In genomic region chr18:70377857-70378701, GRCh38 we compare ENCODE assay signal across 19 cellular contexts.
DNase-seq lines count a peak whose midpoint lies in the region; ATAC-seq and TF ChIP-seq lines count a peak whose summit lies in the region.
"Had no signal": no experiment of that assay in that cellular context is flagged by ENCODE, and none has a peak within 500 bp of the region (broad histone marks: within the 10 kb centered on the region; RNA-seq: fewer than 3 reads in every experiment).

No MANE protein-coding gene starts in this region.

- H4K20me1 ChIP-seq in SK-N-SH (ENCODE audit: insufficient read depth) = no peaks in the 10 kb centered on the region

- no peak overlapping the region for H3K4me3 Mint-ChIP-seq in CD8-positive, alpha-beta memory T cell
- H3K4me3 Mint-ChIP-seq: activated naive CD4-positive, alpha-beta T cell treated with anti-CD3 and anti-CD28 coated beads, Interleukin-2, amount 10 ng/mL, durations not matched to agents 7 days and 5 days; brain; CD4-positive, CD25-positive, alpha-beta regulatory T cell; naive thymus-derived CD4-positive, alpha-beta T cell had no signal

- no peak overlapping the region for H3K27ac Mint-ChIP-seq in CD8-positive, alpha-beta memory T cell
- H3K27ac Mint-ChIP-seq: activated naive CD4-positive, alpha-beta T cell treated with anti-CD3 and anti-CD28 coated beads, Interleukin-2, amount 10 ng/mL, durations not matched to agents 7 days and 5 days; brain; CD4-positive, CD25-positive, alpha-beta regulatory T cell; naive thymus-derived CD4-positive, alpha-beta T cell had no signal

- no peaks in the 10 kb centered on the region for H3K79me2 ChIP-seq in SK-N-SH (ENCODE audit: insufficient read depth)

- ATAC-seq in SK-N-SH treated with all-trans-retinoic acid at 6 μM for 48 hours (no peak), right lobe of liver (peak; percentile 52 to 72 (median 63))
- ATAC-seq: naive thymus-derived CD4-positive, alpha-beta T cell had no signal

- 81% methylated on average over 12 of the region's 13 CpGs for WGBS in SK-N-SH (ENCODE audit: low lambda C conversion rate)
- WGBS in right lobe of liver (ENCODE audit: insufficient coverage, low coverage, low lambda C conversion rate, missing lambda C conversion rate) = 59% methylated on average over 12 of the region's 13 CpGs
- 63 to 74% methylated on average over 8 to 13 of the region's 13 CpGs for WGBS in transverse colon (ENCODE audit: low coverage in 1 of 2), 2 donors

- H3K9me2 ChIP-seq in SK-N-SH = no peaks in the 10 kb centered on the region

- H3K9me3 Mint-ChIP-seq in CD8-positive, alpha-beta memory T cell = peaks cover 0 to 3% (median 0%) of the 10 kb centered on the region in 5 donors
- H3K9me3 Mint-ChIP-seq: activated naive CD4-positive, alpha-beta T cell treated with anti-CD3 and anti-CD28 coated beads, Interleukin-2, amount 10 ng/mL, durations not matched to agents 7 days and 5 days; brain had no signal

- intact Hi-C loops in right lobe of liver (cut with DNase I) = no loop called here
- intact Hi-C loops in transverse colon (cut with DNase I; ENCODE audit: low total_unique reads) = no loop called here

- H3K9ac ChIP-seq in SK-N-SH = no peak overlapping the region

- TF ChIP-seq RAD21 in SK-N-SH (IDR thresholded peaks at IDR 0.05; ENCODE audit: low read length) = no peak

- H3K4me1 ChIP-seq in SK-N-SH (ENCODE audit: control insufficient read depth in 1 of 2, insufficient read depth in 2 of 2, low read depth in 1 of 2, low read length in 1 of 2) (peaks cover 4 to 6% of the 10 kb centered on the region in 2 experiments; a peak in 1 of 4 replicates), right lobe of liver (peaks cover 0 to 25% (median 12%) of the 10 kb centered on the region in 4 donors), transverse colon (peaks cover 6 to 34% (median 21%) of the 10 kb centered on the region in 4 donors)
- no peaks in the 10 kb centered on the region for H3K4me1 ChIP-seq in CD8-positive, alpha-beta memory T cell (ENCODE audit: insufficient read depth, low read length)
- H3K4me1 ChIP-seq: uterus had no signal

- no peak overlapping the region for H3K4me2 ChIP-seq in SK-N-SH

- H3K4me1 Mint-ChIP-seq in CD8-positive, alpha-beta memory T cell = no peaks in the 10 kb centered on the region
- H3K4me1 Mint-ChIP-seq: activated naive CD4-positive, alpha-beta T cell treated with anti-CD3 and anti-CD28 coated beads, Interleukin-2, amount 10 ng/mL, durations not matched to agents 7 days and 5 days; CD4-positive, CD25-positive, alpha-beta regulatory T cell had no signal

- H3K4me3 ChIP-seq in SK-N-SH (ENCODE audit: low read depth in 2 of 2, low read length in 1 of 2) (no peak overlapping the region), right lobe of liver (no peak overlapping the region), transverse colon (no peak overlapping the region)
- no peak overlapping the region for H3K4me3 ChIP-seq in CD8-positive, alpha-beta memory T cell (ENCODE audit: low read length)
- H3K4me3 ChIP-seq: dorsolateral prefrontal cortex, SJSA1, uterus had no signal

- TF ChIP-seq CTCF in SK-N-SH (IDR thresholded peaks at IDR 0.05) = no peak
- TF ChIP-seq CTCF in right lobe of liver (IDR thresholded peaks at IDR 0.05) = no peak
- TF ChIP-seq CTCF in transverse colon (IDR thresholded peaks at IDR 0.05) = no peak

- TF ChIP-seq EP300 in SK-N-SH (IDR thresholded peaks at IDR 0.05; ENCODE audit: borderline replicate concordance in 1 of 2, low read depth in 1 of 2, low read length in 1 of 2) (no peak), transverse colon (IDR thresholded peaks at IDR 0.05; ENCODE audit: low read depth) (no peak)

- DNase-seq in SK-N-SH (no peak), cerebellar cortex (ENCODE audit: low spot score) (peak; percentile 57), right lobe of liver (no peak), transverse colon (no peak), NCI-H2029 (lab: John Stamatoyannopoulos, UW) (no peak), midbrain (lab: John Stamatoyannopoulos, UW) (no peak)
- DNase-seq in CD8-positive, alpha-beta memory T cell = no peak
- DNase-seq: activated CD4-positive, alpha-beta T cell treated with anti-CD3 and anti-CD28 coated beads, Interleukin-2, amount 50 U/mL, for 1 hour; activated naive CD4-positive, alpha-beta T cell treated with anti-CD3 and anti-CD28 coated beads, Interleukin-2, amount 10 ng/mL, durations not matched to agents 7 days and 5 days; activated T-cell treated with anti-CD3 and anti-CD28 coated beads for 4 hours; CD4-positive, CD25-positive, alpha-beta regulatory T cell; dorsolateral prefrontal cortex; naive thymus-derived CD4-positive, alpha-beta T cell; NCI-H446; T1000; uterus had no signal

- H3K27me3 Mint-ChIP-seq in CD8-positive, alpha-beta memory T cell = peaks cover 0 to 1% of the 10 kb centered on the region in 2 donors
- H3K27me3 Mint-ChIP-seq: activated naive CD4-positive, alpha-beta T cell treated with anti-CD3 and anti-CD28 coated beads, Interleukin-2, amount 10 ng/mL, durations not matched to agents 7 days and 5 days; brain had no signal

- 0 out of 2 replicates have a peak overlapping the region, but pooled peaks have one; percentile 32 for H2AFZ ChIP-seq in SK-N-SH (ENCODE audit: low read depth)

- H3K36me3 ChIP-seq in SK-N-SH (replicated peaks in 1 of 2; ENCODE audit: control insufficient read depth in 1 of 2, insufficient read depth in 2 of 2, low read length in 1 of 2) (no peaks in the 10 kb centered on the region), right lobe of liver (no peaks in the 10 kb centered on the region), transverse colon (no peaks in the 10 kb centered on the region)
- no peaks in the 10 kb centered on the region for H3K36me3 ChIP-seq in CD8-positive, alpha-beta memory T cell (ENCODE audit: insufficient read depth, low read length)
- H3K36me3 ChIP-seq: SJSA1, uterus had no signal

- H3K27ac ChIP-seq in SK-N-SH (ENCODE audit: low read depth in 2 of 2, low read length in 1 of 2) (no peak overlapping the region), right lobe of liver (peak overlapping the region; percentile 75 to 93 (median 91)), transverse colon (peak overlapping the region; percentile 82 to 91 (median 87))
- no peak overlapping the region for H3K27ac ChIP-seq in CD8-positive, alpha-beta memory T cell (ENCODE audit: low read depth, low read length)
- H3K27ac ChIP-seq: dorsolateral prefrontal cortex, SJSA1, uterus had no signal

- no peaks in the 10 kb centered on the region for H3K27me3 ChIP-seq in SK-N-SH (ENCODE audit: insufficient read depth)
- H3K27me3 ChIP-seq in right lobe of liver = no peaks in the 10 kb centered on the region
- H3K27me3 ChIP-seq in transverse colon = no peaks in the 10 kb centered on the region
- no peaks in the 10 kb centered on the region for H3K27me3 ChIP-seq in CD8-positive, alpha-beta memory T cell (ENCODE audit: insufficient read depth, low read length, poor library complexity, severe bottlenecking)
- H3K27me3 ChIP-seq: dorsolateral prefrontal cortex, SJSA1, uterus had no signal

- CTCF ChIA-PET in SK-N-SH (lab: Yijun Ruan, JAX) = interaction anchor here (0.9 kb wide), 1 partner anchor 16 kb away, joined by 3 read pairs; no protein-coding TSS in a partner anchor
- CTCF ChIA-PET in CD8-positive, alpha-beta memory T cell (lab: Charles Lee) = no interaction called here

- in situ Hi-C loops in transverse colon (cut with MboI; ENCODE audit: low pct_ligation_motif_present in 1 of 4, low pct_unique_long_range_greater_than_20kb in 1 of 4, low sequenced_read_pairs in 3 of 4) = no loop called here

- no peak for TF ChIP-seq POLR2A in right lobe of liver (IDR thresholded peaks at IDR 0.05)
- no peak for TF ChIP-seq POLR2A in transverse colon (IDR thresholded peaks at IDR 0.05)

- H3K36me3 Mint-ChIP-seq in CD8-positive, alpha-beta memory T cell = no peaks in the 10 kb centered on the region
- H3K36me3 Mint-ChIP-seq: activated naive CD4-positive, alpha-beta T cell treated with anti-CD3 and anti-CD28 coated beads, Interleukin-2, amount 10 ng/mL, durations not matched to agents 7 days and 5 days; brain; CD4-positive, CD25-positive, alpha-beta regulatory T cell; naive thymus-derived CD4-positive, alpha-beta T cell had no signal

- H3F3A ChIP-seq in SK-N-SH (replicated peaks; ENCODE audit: insufficient read depth) = no peaks in the 10 kb centered on the region

- no peaks in the 10 kb centered on the region for H3K9me3 ChIP-seq in SK-N-SH
- no peaks in the 10 kb centered on the region for H3K9me3 ChIP-seq in right lobe of liver
- no peaks in the 10 kb centered on the region for H3K9me3 ChIP-seq in transverse colon
- H3K9me3 ChIP-seq in CD8-positive, alpha-beta memory T cell (ENCODE audit: low read length) = no peaks in the 10 kb centered on the region
- H3K9me3 ChIP-seq: SJSA1, uterus had no signal

- POLR2A ChIA-PET in SK-N-SH (lab: Yijun Ruan, JAX) = no interaction called here
- POLR2A ChIA-PET in CD8-positive, alpha-beta memory T cell (lab: Charles Lee) = no interaction called here

TF ChIP-seq in SK-N-SH, 30 proteins besides CTCF, POLR2A, EP300 and RAD21 (continues in another document):
- no peak for TF ChIP-seq YY1 (IDR thresholded peaks at IDR 0.05; ENCODE audit: low read depth)
- no peak for TF ChIP-seq SMC3 (IDR thresholded peaks at IDR 0.05; ENCODE audit: low read depth, low read length)

TF ChIP-seq in SK-N-SH treated with all-trans-retinoic acid at 6 μM for 48 hours, 23 proteins besides CTCF, POLR2A, EP300 and RAD21 (continues in another document):
- TF ChIP-seq ESRRG (CRISPR knock-in tag; IDR thresholded peaks at IDR 0.05) (no peak), ZNF70 (CRISPR knock-in tag; IDR thresholded peaks at IDR 0.05) (no peak), CSRNP3 (CRISPR knock-in tag; IDR thresholded peaks at IDR 0.05) (no peak), TOX (CRISPR knock-in tag; IDR thresholded peaks at IDR 0.05; ENCODE audit: borderline replicate concordance) (no peak), ISL1 (CRISPR knock-in tag; IDR thresholded peaks at IDR 0.05) (no peak), SNAI2 (CRISPR knock-in tag; IDR thresholded peaks at IDR 0.05) (no peak), ZFP30 (CRISPR knock-in tag; IDR thresholded peaks at IDR 0.05) (no peak)

Comparison
In these comparisons a context has a peak if more than half of its experiments do, and no peak if none do; other contexts are left out.
1. H3K27ac ChIP-seq: peak in right lobe of liver (3 of 3) and transverse colon (4 of 4); none in SK-N-SH (0 of 2) and CD8-positive, alpha-beta memory T cell (single experiment).